ENCODE assay signal across 26 cellular contexts in the genomic region with DNA sequence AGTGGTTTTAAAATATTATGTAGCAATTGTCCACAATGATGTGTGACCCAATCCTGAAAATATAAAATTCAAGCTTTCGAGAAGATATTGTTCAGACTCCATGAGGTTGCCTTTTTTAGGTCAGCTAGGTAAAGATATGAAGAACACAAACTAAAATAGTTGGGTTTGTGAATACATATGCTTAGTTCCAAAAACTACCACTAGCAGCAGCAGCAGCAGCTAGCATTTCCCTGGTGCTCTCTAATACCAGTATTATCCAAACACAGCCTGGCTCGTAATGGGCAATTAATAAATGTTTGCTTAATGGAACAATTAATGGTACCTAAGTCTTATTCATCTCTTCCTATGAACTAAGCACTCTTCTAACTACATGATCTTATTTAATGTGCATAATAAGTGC.
"Had no signal": no experiment of that assay in that cellular context is flagged by ENCODE, and none has a peak within 500 bp of the region (broad histone marks: within the 10 kb centered on the region; RNA-seq: fewer than 3 reads in every experiment).

No MANE protein-coding gene starts in this region.

- H3K4me3 Mint-ChIP-seq: activated naive CD8-positive, alpha-beta T cell; effector memory CD8-positive, alpha-beta T cell; natural killer cell treated with Interleukin-12 subunit alpha and Interleukin-12 subunit beta and Interleukin-15 and Interleukin-18, amount 100 ng/mL, for 72 hours; T-helper 2 cell treated with Interferon-gamma antibody and Interleukin-4, amounts not matched to agents 5 μg/mL and 100 μg/mL, for 36 hours had no signal

- DNase-seq: activated CD4-positive, alpha-beta T cell treated with anti-CD3 and anti-CD28 coated beads for 4 hours; activated CD4-positive, alpha-beta T cell treated with anti-CD3 and anti-CD28 coated beads, Interleukin-2, amount 50 U/mL, for 4 hours; activated CD8-positive, alpha-beta memory T cell treated with anti-CD3 and anti-CD28 coated beads for 24 hours; activated effector memory CD4-positive, alpha-beta T cell treated with Interleukin-2 at 50 U/mL for 16 hours; activated naive CD4-positive, alpha-beta T cell treated with Interleukin-2 at 50 U/mL for 16 hours; anterior cingulate cortex; effector memory CD8-positive, alpha-beta T cell; foreskin melanocyte; heart right ventricle; left ventricle myocardium inferior; mucosa of descending colon; ovary; retina; stimulated activated CD4-positive, alpha-beta T cell treated with anti-CD3 and anti-CD28 coated beads, Interleukin-15, amount 100 ng/mL, for 24 hours; stimulated activated CD4-positive, alpha-beta T cell treated with anti-CD3 and anti-CD28 coated beads, Interleukin-2, amount 100 ng/mL, for 24 hours; stimulated activated naive CD4-positive, alpha-beta T cell; T-helper 1 cell; tibial artery had no signal

- H3K36me3 ChIP-seq: heart right ventricle, left ventricle myocardium inferior, ovary, prostate gland, suprapubic skin, tibial artery had no signal

- H3K27ac Mint-ChIP-seq: activated naive CD8-positive, alpha-beta T cell; effector memory CD8-positive, alpha-beta T cell; natural killer cell treated with Interleukin-12 subunit alpha and Interleukin-12 subunit beta and Interleukin-15 and Interleukin-18, amount 100 ng/mL, for 72 hours; T-helper 2 cell treated with Interferon-gamma antibody and Interleukin-4, amounts not matched to agents 5 μg/mL and 100 μg/mL, for 36 hours had no signal

- H3K4me3 ChIP-seq: coronary artery, heart right ventricle, left ventricle myocardium inferior, lung, mucosa of descending colon, ovary, prostate gland, suprapubic skin, tibial artery had no signal

- ATAC-seq: effector memory CD8-positive, alpha-beta T cell; esophagus mucosa; heart right ventricle; mucosa of descending colon; natural killer cell treated with Interleukin-12 subunit alpha and Interleukin-12 subunit beta and Interleukin-15 and Interleukin-18, amount 100 ng/mL, for 72 hours had no signal

- H3K27ac ChIP-seq: coronary artery, heart right ventricle, left ventricle myocardium inferior, ovary, prostate gland, suprapubic skin, tibial artery had no signal

- H3K9me3 Mint-ChIP-seq: natural killer cell treated with Interleukin-12 subunit alpha and Interleukin-12 subunit beta and Interleukin-15 and Interleukin-18, amount 100 ng/mL, for 72 hours had no signal

- H3K27me3 ChIP-seq: heart right ventricle, ovary, suprapubic skin, tibial artery had no signal

- H3K27me3 Mint-ChIP-seq: activated naive CD8-positive, alpha-beta T cell; effector memory CD8-positive, alpha-beta T cell; natural killer cell treated with Interleukin-12 subunit alpha and Interleukin-12 subunit beta and Interleukin-15 and Interleukin-18, amount 100 ng/mL, for 72 hours had no signal

- H3K4me1 ChIP-seq: heart right ventricle, left ventricle myocardium inferior, prostate gland, suprapubic skin, tibial artery had no signal

- H3K9me3 ChIP-seq: mucosa of descending colon, ovary, prostate gland, suprapubic skin had no signal

- H3K36me3 Mint-ChIP-seq: activated naive CD8-positive, alpha-beta T cell; natural killer cell treated with Interleukin-12 subunit alpha and Interleukin-12 subunit beta and Interleukin-15 and Interleukin-18, amount 100 ng/mL, for 72 hours had no signal
